19 cellular contexts compared by ENCODE assay signal in genomic region chr4:162782778-162783507, GRCh38.
DNase-seq lines count a peak whose midpoint lies in the region; ATAC-seq and TF ChIP-seq lines count a peak whose summit lies in the region.
"Had no signal": no experiment of that assay in that cellular context is flagged by ENCODE, and none has a peak within 500 bp of the region (broad histone marks: within the 10 kb centered on the region; RNA-seq: fewer than 3 reads in every experiment).

No MANE protein-coding gene starts in this region.

- H3K27me3 ChIP-seq in brain microvascular endothelial cell (replicated peaks), result no peaks in the 10 kb centered on the region
- H3K27me3 ChIP-seq: tibial nerve had no signal

- no peaks in the 10 kb centered on the region for H3K36me3 ChIP-seq in brain microvascular endothelial cell (replicated peaks)
- H3K36me3 ChIP-seq: tibial nerve had no signal

- DNase-seq in NOMO-1 treated with DMSO at 0.1 percent for 48 hours (lab: John Stamatoyannopoulos, UW; ENCODE audit: unreplicated experiment), result peak; percentile 55
- peak; percentile 31 for DNase-seq in brain microvascular endothelial cell
- DNase-seq in kidney tubule cell (ENCODE audit: low spot score), result peak; percentile 40
- DNase-seq in substantia nigra (lab: John Stamatoyannopoulos, UW), result peak in 20 of 49 donors; percentile 1 to 56 (median 11)
- no peak for DNase-seq in NCI-H345 treated with DMSO at 0.1 percent for 48 hours (lab: John Stamatoyannopoulos, UW; ENCODE audit: unreplicated experiment)
- DNase-seq in NCI-H446 treated with DMSO at 0.1 percent for 48 hours (lab: John Stamatoyannopoulos, UW), result no peak
- DNase-seq: activated CD8-positive, alpha-beta memory T cell treated with anti-CD3 and anti-CD28 coated beads for 24 hours; activated T-cell treated with anti-CD3 and anti-CD28 coated beads, Interleukin-2, amount 50 U/mL, for 24 hours; CD8-positive, alpha-beta T cell; GDM1; GOT3; NCI-H1417 treated with DMSO at 0.1 percent for 48 hours; NCI-H524 treated with DMSO at 0.1 percent for 48 hours; small intestine; stimulated activated CD4-positive, alpha-beta T cell treated with anti-CD3 and anti-CD28 coated beads, Interleukin-4, amount 100 ng/mL, for 1 hour; stimulated activated naive CD8-positive, alpha-beta T cell treated with anti-CD3 and anti-CD28 coated beads, Interleukin-15, Interleukin-2, amounts not matched to agents 100 U/mL and 50 U/mL, for 24 hours had no signal

- H3K27ac ChIP-seq in brain microvascular endothelial cell (peak overlapping the region; percentile 2), substantia nigra (ENCODE audit: low read depth, low read length, poor library complexity, severe bottlenecking) (peak overlapping the region; percentile 70)
- H3K27ac ChIP-seq: tibial nerve had no signal

- in situ Hi-C loops in brain microvascular endothelial cell (cut with HindIII; ENCODE audit: low pct_ligation_motif_present, low sequenced_read_pairs), result no loop called here

- no peak for ATAC-seq in HG03025 (IDR thresholded peaks at IDR 0.05; ENCODE audit: low FRiP score, unreplicated experiment)
- ATAC-seq: CD8-positive, alpha-beta T cell; stimulated activated naive CD8-positive, alpha-beta T cell treated with anti-CD3 and anti-CD28 coated beads, Interleukin-15, Interleukin-2, amounts not matched to agents 100 U/mL and 50 U/mL, for 24 hours had no signal

- TF ChIP-seq CTCF in brain microvascular endothelial cell (IDR thresholded peaks at IDR 0.05; ENCODE audit: low read depth, low read length, missing control alignments), result no peak

- no peak overlapping the region for H3K4me3 ChIP-seq in brain microvascular endothelial cell (ENCODE audit: low read depth, low read length)
- H3K4me3 ChIP-seq: lung, tibial nerve had no signal

Comparison
In these comparisons a context has a peak if more than half of its experiments do, and no peak if none do; other contexts are left out.
1. DNase-seq: peak in NOMO-1 treated with DMSO at 0.1 percent for 48 hours (single experiment), brain microvascular endothelial cell (single experiment) and kidney tubule cell (single experiment); none in NCI-H345 treated with DMSO at 0.1 percent for 48 hours (single experiment) and NCI-H446 treated with DMSO at 0.1 percent for 48 hours (single experiment).